Comparison of ENCODE assay signal across 15 cellular contexts in genomic region chr3:25453521-25454410, GRCh38. TPM values are rescaled to one million over a fixed set of nuclear protein-coding genes. Genes with fewer than 3 reads are reported as not detected.
DNase-seq lines count a peak whose midpoint lies in the region; ATAC-seq, FAIRE-seq and TF ChIP-seq lines count a peak whose summit lies in the region.
"Had no signal": no experiment of that assay in that cellular context is flagged by ENCODE, and none has a peak within 500 bp of the region (broad histone marks: within the 10 kb centered on the region; RNA-seq: fewer than 3 reads in every experiment).

No MANE protein-coding gene starts in this region.

- H3K27ac Mint-ChIP-seq in neural progenitor cell: no peak overlapping the region
- H3K27ac Mint-ChIP-seq: activated T-cell treated with anti-CD3 and anti-CD28 coated beads, Interleukin-2, amount 50 U/mL, for 24 hours; CD4-positive, CD25-positive, alpha-beta regulatory T cell had no signal

- H3K36me3 Mint-ChIP-seq in neural progenitor cell: no peaks in the 10 kb centered on the region
- H3K36me3 Mint-ChIP-seq: CD4-positive, CD25-positive, alpha-beta regulatory T cell had no signal

- H3K27me3 Mint-ChIP-seq in neural progenitor cell (ENCODE audit: insufficient read depth, low read depth): no peaks in the 10 kb centered on the region
- H3K27me3 Mint-ChIP-seq: CD4-positive, CD25-positive, alpha-beta regulatory T cell had no signal

- H3K27ac ChIP-seq in KMS-11 (no peak overlapping the region), neural progenitor cell (no peak overlapping the region)

- H3K4me1 Mint-ChIP-seq in neural progenitor cell: peaks cover 42% of the 10 kb centered on the region

- no peaks in the 10 kb centered on the region for H3K27me3 ChIP-seq in KMS-11 (ENCODE audit: insufficient read depth, low read depth)
- H3K27me3 ChIP-seq in neural progenitor cell: no peaks in the 10 kb centered on the region
- H3K27me3 ChIP-seq: right lobe of liver had no signal

- in situ Hi-C loops in GM13976 (cut with MboI; ENCODE audit: low sequenced_read_pairs, unreplicated experiment): no loop called here

- no peak for TF ChIP-seq CTCF in KMS-11 (conservative IDR thresholded peaks at IDR 0.05; ENCODE audit: low read depth, low read length)
- no peak for TF ChIP-seq CTCF in neural progenitor cell (IDR thresholded peaks at IDR 0.05)
- no peak for TF ChIP-seq CTCF in GM13976 (IDR thresholded peaks at IDR 0.05; ENCODE audit: borderline replicate concordance, control extremely low read depth, extremely low read depth, insufficient read depth, missing control alignments)

- H3K4me1 ChIP-seq in KMS-11 (ENCODE audit: low read depth, poor library complexity, severe bottlenecking): peaks cover 14% of the 10 kb centered on the region
- H3K4me1 ChIP-seq in neural progenitor cell: peaks cover 36% of the 10 kb centered on the region

- no peak for ATAC-seq in GM21360 (IDR thresholded peaks at IDR 0.05; ENCODE audit: unreplicated experiment)
- no peak for ATAC-seq in HG03280 (IDR thresholded peaks at IDR 0.05; ENCODE audit: unreplicated experiment)

- H3K4me3 Mint-ChIP-seq in neural progenitor cell: no peak overlapping the region
- H3K4me3 Mint-ChIP-seq: activated T-cell treated with anti-CD3 and anti-CD28 coated beads, Interleukin-2, amount 50 U/mL, for 24 hours; CD4-positive, CD25-positive, alpha-beta regulatory T cell had no signal

- H3K4me2 ChIP-seq in KMS-11 (peak overlapping the region; percentile 26; the same call in 1 of the 2 replicates), neural progenitor cell (peak overlapping the region; percentile 38)

- peaks cover 26% of the 10 kb centered on the region for H3F3A ChIP-seq in neural progenitor cell (ENCODE audit: low read depth)

- peak; percentile 15 for FAIRE-seq in endometrium (lab: Jason Lieb, UNC)
- FAIRE-seq: colon, islet of Langerhans had no signal

- no peak overlapping the region for H3K9ac ChIP-seq in KMS-11
- H3K9ac ChIP-seq in neural progenitor cell: no peak overlapping the region

- H4K20me1 ChIP-seq in KMS-11 (ENCODE audit: insufficient read depth): no peaks in the 10 kb centered on the region
- no peaks in the 10 kb centered on the region for H4K20me1 ChIP-seq in neural progenitor cell (ENCODE audit: low read depth)

- H3K9me3 ChIP-seq in neural progenitor cell (ENCODE audit: low read depth): no peaks in the 10 kb centered on the region
- H3K9me3 ChIP-seq: right lobe of liver had no signal

- H3K79me2 ChIP-seq in KMS-11 (ENCODE audit: insufficient read depth, low read depth): no peaks in the 10 kb centered on the region
- H3K79me2 ChIP-seq in neural progenitor cell (ENCODE audit: low read depth): no peaks in the 10 kb centered on the region

- peaks cover 3% of the 10 kb centered on the region for H3K9me3 Mint-ChIP-seq in neural progenitor cell
- H3K9me3 Mint-ChIP-seq: activated T-cell treated with anti-CD3 and anti-CD28 coated beads, Interleukin-2, amount 50 U/mL, for 24 hours; CD4-positive, CD25-positive, alpha-beta regulatory T cell had no signal

- DNase-seq in AG08395 (ENCODE audit: low spot score) (peak; percentile 50), neural progenitor cell (ENCODE audit: low spot score) (no peak), NCI-H2196 (lab: John Stamatoyannopoulos, UW; ENCODE audit: unreplicated experiment) (no peak), GM13976 (ENCODE audit: low spot score) (no peak)
- DNase-seq: activated T-cell treated with anti-CD3 and anti-CD28 coated beads, Interleukin-2, amount 50 U/mL, for 24 hours; CD4-positive, CD25-positive, alpha-beta regulatory T cell; NCI-H1092; right lobe of liver; T1000 had no signal

- H2AFZ ChIP-seq in KMS-11 (ENCODE audit: low read depth) (no peak overlapping the region), neural progenitor cell (replicated peaks) (no peak overlapping the region)

- H3K4me3 ChIP-seq in KMS-11 (IDR thresholded peaks at IDR 0.05; ENCODE audit: insufficient read depth, low read depth, low read length) (no peak overlapping the region), neural progenitor cell (no peak overlapping the region)
- H3K4me3 ChIP-seq: right lobe of liver had no signal

- H3K36me3 ChIP-seq in KMS-11 (ENCODE audit: insufficient read depth) (no peaks in the 10 kb centered on the region), neural progenitor cell (no peaks in the 10 kb centered on the region)
- H3K36me3 ChIP-seq: right lobe of liver had no signal

RNA-seq across cellular contexts. Expression of gene RARB, which starts 25.7 kb away (rescaled TPM):
- 1.4 and 1.8 TPM in 2 replicates for total RNA-seq in neural progenitor cell (ENCODE audit: low replicate concordance)
- total RNA-seq: CD4-positive, CD25-positive, alpha-beta regulatory T cell had no signal
